Comparison of ENCODE assay signal across 28 cellular contexts in the genomic region with DNA sequence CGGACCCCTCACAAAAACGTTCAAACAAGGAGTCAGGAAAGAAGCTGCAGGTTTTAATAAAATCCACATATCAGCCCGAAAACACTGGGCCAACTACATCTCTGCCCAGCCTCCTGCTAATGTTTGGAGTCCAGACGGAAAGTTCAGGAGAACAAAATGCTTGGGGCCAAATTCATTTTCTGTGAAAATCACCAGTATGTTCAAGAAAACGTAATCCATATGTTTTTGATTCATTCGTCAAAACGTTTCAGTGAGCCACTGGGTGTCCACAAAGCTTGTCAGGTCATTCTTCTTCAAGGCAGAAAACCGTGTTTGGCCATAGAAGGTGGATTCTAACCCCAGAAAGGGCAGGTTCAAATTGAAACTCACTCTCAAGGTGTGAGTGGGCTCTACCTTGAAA.
DNase-seq lines count a peak whose midpoint lies in the region; ATAC-seq and TF ChIP-seq lines count a peak whose summit lies in the region.
"Had no signal": no experiment of that assay in that cellular context is flagged by ENCODE, and none has a peak within 500 bp of the region (broad histone marks: within the 10 kb centered on the region; RNA-seq: fewer than 3 reads in every experiment).

No MANE protein-coding gene starts in this region.

- intact Hi-C loops in left ventricle myocardium inferior (cut with micrococcal nuclease) = no loop called here
- intact Hi-C loops in left ventricle myocardium superior (cut with micrococcal nuclease) = no loop called here
- intact Hi-C loops in stomach (cut with DNase I; ENCODE audit: low total_unique reads) = no loop called here

- H3K27me3 Mint-ChIP-seq in glutamatergic neuron (ENCODE audit: unreplicated experiment) = peaks cover 2% of the 10 kb centered on the region
- H3K27me3 Mint-ChIP-seq: memory B cell, naive B cell had no signal

- 74 to 83% (median 80%) methylated on average over 8 of the region's 8 CpGs for WGBS in stomach, 5 donors

- no peak overlapping the region for H3K4me3 Mint-ChIP-seq in glutamatergic neuron (ENCODE audit: unreplicated experiment)
- H3K4me3 Mint-ChIP-seq: activated naive CD4-positive, alpha-beta T cell treated with anti-CD3 and anti-CD28 coated beads for 36 hours; CD4-positive, CD25-positive, alpha-beta regulatory T cell; immature natural killer cell; memory B cell; naive B cell; stimulated activated naive CD8-positive, alpha-beta T cell treated with anti-CD3 and anti-CD28 coated beads, Interleukin-15, amount 100 ng/mL, for 72 hours; T-cell had no signal

- H3K36me3 ChIP-seq in left ventricle myocardium inferior (no peaks in the 10 kb centered on the region), stomach (no peaks in the 10 kb centered on the region)
- H3K36me3 ChIP-seq: colonic mucosa, gastrocnemius medialis, upper lobe of right lung had no signal

- peaks cover 36% of the 10 kb centered on the region for H3K4me1 Mint-ChIP-seq in glutamatergic neuron (ENCODE audit: low read depth, unreplicated experiment)
- H3K4me1 Mint-ChIP-seq: CD4-positive, CD25-positive, alpha-beta regulatory T cell; immature natural killer cell; memory B cell; naive B cell; stimulated activated naive CD8-positive, alpha-beta T cell treated with anti-CD3 and anti-CD28 coated beads, Interleukin-15, amount 100 ng/mL, for 72 hours; T-cell had no signal

- H3K36me3 Mint-ChIP-seq in glutamatergic neuron (ENCODE audit: unreplicated experiment) = no peaks in the 10 kb centered on the region
- H3K36me3 Mint-ChIP-seq: CD4-positive, CD25-positive, alpha-beta regulatory T cell; immature natural killer cell; memory B cell; naive B cell; T-cell had no signal

- TF ChIP-seq EP300 in stomach (IDR thresholded peaks at IDR 0.05) = no peak

- H3K4me3 ChIP-seq in left ventricle myocardium inferior (no peak overlapping the region), stomach (no peak overlapping the region)
- H3K4me3 ChIP-seq: colonic mucosa, gastrocnemius medialis, PC-9, skin epidermis, upper lobe of right lung had no signal

- H3K27ac ChIP-seq in left ventricle myocardium inferior (replicated peaks) (peak overlapping the region; percentile 47), stomach (peak overlapping the region in 4 of 5 donors; percentile 42 to 84 (median 61))
- H3K27ac ChIP-seq: colonic mucosa, PC-9, upper lobe of right lung had no signal

- TF ChIP-seq CTCF in left ventricle myocardium inferior (IDR thresholded peaks at IDR 0.05; ENCODE audit: borderline replicate concordance) = no peak
- TF ChIP-seq CTCF in glutamatergic neuron (IDR thresholded peaks at IDR 0.05; ENCODE audit: partially characterized antibody, unreplicated experiment) = no peak
- no peak for TF ChIP-seq CTCF in stomach (IDR thresholded peaks at IDR 0.05)

- H3K9me3 Mint-ChIP-seq in glutamatergic neuron (ENCODE audit: unreplicated experiment) = no peaks in the 10 kb centered on the region
- H3K9me3 Mint-ChIP-seq: activated naive CD4-positive, alpha-beta T cell treated with anti-CD3 and anti-CD28 coated beads for 36 hours; stimulated activated naive CD8-positive, alpha-beta T cell treated with anti-CD3 and anti-CD28 coated beads, Interleukin-15, amount 100 ng/mL, for 72 hours; T-cell had no signal

- in situ Hi-C loops in KBM-7 (cut with MboI; ENCODE audit: low pct_unique_long_range_greater_than_20kb, low sequenced_read_pairs) = no loop called here

- H3K27me3 ChIP-seq in left ventricle myocardium inferior (ENCODE audit: low read depth) (no peaks in the 10 kb centered on the region), stomach (no peaks in the 10 kb centered on the region)
- H3K27me3 ChIP-seq: colonic mucosa, upper lobe of right lung had no signal

- peaks cover 3% of the 10 kb centered on the region for H3K4me1 ChIP-seq in left ventricle myocardium inferior
- peaks cover 0 to 5% (median 0%) of the 10 kb centered on the region in 4 donors for H3K4me1 ChIP-seq in stomach
- H3K4me1 ChIP-seq: colonic mucosa, gastrocnemius medialis, upper lobe of right lung had no signal

- no peak for ATAC-seq in left ventricle myocardium superior
- no peak for ATAC-seq in HG02759 (IDR thresholded peaks at IDR 0.05; ENCODE audit: unreplicated experiment)
- ATAC-seq in GM21825 (IDR thresholded peaks at IDR 0.05; ENCODE audit: unreplicated experiment) = no peak
- ATAC-seq: gastrocnemius medialis; HepG2; left colon; stimulated activated naive CD8-positive, alpha-beta T cell treated with anti-CD3 and anti-CD28 coated beads, Interleukin-15, amount 100 ng/mL, for 72 hours; T-cell; upper lobe of right lung had no signal

- H3K27ac Mint-ChIP-seq in glutamatergic neuron (ENCODE audit: unreplicated experiment) = peak overlapping the region; percentile 67
- H3K27ac Mint-ChIP-seq: activated naive CD4-positive, alpha-beta T cell treated with anti-CD3 and anti-CD28 coated beads for 36 hours; CD4-positive, CD25-positive, alpha-beta regulatory T cell; immature natural killer cell; memory B cell; naive B cell; stimulated activated naive CD8-positive, alpha-beta T cell treated with anti-CD3 and anti-CD28 coated beads, Interleukin-15, amount 100 ng/mL, for 72 hours; T-cell had no signal

- DNase-seq in left ventricle myocardium inferior = no peak
- DNase-seq in left ventricle myocardium superior = no peak
- DNase-seq in glutamatergic neuron = no peak
- DNase-seq in stomach = no peak
- no peak for DNase-seq in KBM-7
- DNase-seq in NCI-H510A (lab: John Stamatoyannopoulos, UW) = no peak
- DNase-seq: activated CD4-positive, alpha-beta T cell treated with anti-CD3 and anti-CD28 coated beads, Interleukin-2, amount 50 U/mL, for 4 hours; activated naive CD4-positive, alpha-beta T cell treated with anti-CD3 and anti-CD28 coated beads for 36 hours; CD4-positive, CD25-positive, alpha-beta regulatory T cell; colonic mucosa; effector CD8-positive, alpha-beta T cell; gastrocnemius medialis; GOT3; hypothalamus; immature natural killer cell; left colon; naive B cell; NCI-H524; PC-9; Right ventricle myocardium superior; stimulated activated naive CD8-positive, alpha-beta T cell treated with anti-CD3 and anti-CD28 coated beads, Interleukin-15, amount 100 ng/mL, for 72 hours; T-cell; upper lobe of right lung had no signal

- H3K9me3 ChIP-seq in left ventricle myocardium inferior (replicated peaks) (no peaks in the 10 kb centered on the region), stomach (no peaks in the 10 kb centered on the region)
- H3K9me3 ChIP-seq: colonic mucosa, gastrocnemius medialis, upper lobe of right lung had no signal

- no peak for TF ChIP-seq POLR2A in stomach (IDR thresholded peaks at IDR 0.05)
